In genomic region chr3:160860346-160860745, GRCh38 we compare ENCODE assay signal across 18 cellular contexts.
"Had no signal": no experiment of that assay in that cellular context is flagged by ENCODE, and none has a peak within 500 bp of the region (broad histone marks: within the 10 kb centered on the region; RNA-seq: fewer than 3 reads in every experiment).

No MANE protein-coding gene starts in this region.

- H3K27ac Mint-ChIP-seq: activated CD4-positive, alpha-beta memory T cell treated with anti-CD3 and anti-CD28 coated beads, Interleukin-2, amount 10 ng/mL, durations not matched to agents 7 days and 5 days; activated CD4-positive, alpha-beta T cell treated with anti-CD3 and anti-CD28 coated beads, Interleukin-2, amount 10 ng/mL, durations not matched to agents 24 days and 14 days; activated naive CD4-positive, alpha-beta T cell treated with anti-CD3 and anti-CD28 coated beads for 36 hours; activated naive CD8-positive, alpha-beta T cell treated with anti-CD3 and anti-CD28 coated beads, Interleukin-2, amount 10 ng/mL, durations not matched to agents 7 days and 5 days; activated T-cell treated with anti-CD3 and anti-CD28 coated beads, Interleukin-2, amount 50 U/mL, for 72 hours had no signal

- H3K4me3 Mint-ChIP-seq: activated CD4-positive, alpha-beta memory T cell treated with anti-CD3 and anti-CD28 coated beads, Interleukin-2, amount 10 ng/mL, durations not matched to agents 7 days and 5 days; activated CD4-positive, alpha-beta T cell treated with anti-CD3 and anti-CD28 coated beads, Interleukin-2, amount 10 ng/mL, durations not matched to agents 24 days and 14 days; activated naive CD4-positive, alpha-beta T cell treated with anti-CD3 and anti-CD28 coated beads for 36 hours; activated naive CD8-positive, alpha-beta T cell treated with anti-CD3 and anti-CD28 coated beads, Interleukin-2, amount 10 ng/mL, durations not matched to agents 7 days and 5 days; activated T-cell treated with anti-CD3 and anti-CD28 coated beads, Interleukin-2, amount 50 U/mL, for 72 hours; nephron had no signal

- H3K4me1 Mint-ChIP-seq: activated CD4-positive, alpha-beta memory T cell treated with anti-CD3 and anti-CD28 coated beads, Interleukin-2, amount 10 ng/mL, durations not matched to agents 7 days and 5 days; activated CD4-positive, alpha-beta T cell treated with anti-CD3 and anti-CD28 coated beads, Interleukin-2, amount 10 ng/mL, durations not matched to agents 24 days and 14 days; activated naive CD8-positive, alpha-beta T cell treated with anti-CD3 and anti-CD28 coated beads, Interleukin-2, amount 10 ng/mL, durations not matched to agents 7 days and 5 days had no signal

- H3K9me3 Mint-ChIP-seq: activated CD4-positive, alpha-beta memory T cell treated with anti-CD3 and anti-CD28 coated beads, Interleukin-2, amount 10 ng/mL, durations not matched to agents 7 days and 5 days; activated CD4-positive, alpha-beta T cell treated with anti-CD3 and anti-CD28 coated beads, Interleukin-2, amount 10 ng/mL, durations not matched to agents 24 days and 14 days; activated naive CD4-positive, alpha-beta T cell treated with anti-CD3 and anti-CD28 coated beads for 36 hours; activated naive CD8-positive, alpha-beta T cell treated with anti-CD3 and anti-CD28 coated beads, Interleukin-2, amount 10 ng/mL, durations not matched to agents 7 days and 5 days; activated T-cell treated with anti-CD3 and anti-CD28 coated beads, Interleukin-2, amount 50 U/mL, for 72 hours; nephron had no signal

- H3K36me3 Mint-ChIP-seq: activated naive CD8-positive, alpha-beta T cell treated with anti-CD3 and anti-CD28 coated beads, Interleukin-2, amount 10 ng/mL, durations not matched to agents 7 days and 5 days had no signal

- DNase-seq: activated CD4-positive, alpha-beta memory T cell treated with anti-CD3 and anti-CD28 coated beads, Interleukin-2, amount 10 ng/mL, durations not matched to agents 7 days and 5 days; activated CD4-positive, alpha-beta T cell treated with anti-CD3 and anti-CD28 coated beads, Interleukin-2, amount 10 ng/mL, durations not matched to agents 24 days and 14 days; activated effector memory CD4-positive, alpha-beta T cell treated with Interleukin-2 at 50 U/mL for 16 hours; activated naive CD4-positive, alpha-beta T cell treated with anti-CD3 and anti-CD28 coated beads for 36 hours; activated naive CD8-positive, alpha-beta T cell treated with anti-CD3 and anti-CD28 coated beads, Interleukin-2, amount 10 ng/mL, durations not matched to agents 7 days and 5 days; activated T-cell treated with anti-CD3 and anti-CD28 coated beads, Interleukin-2, amount 50 U/mL, for 72 hours; amniotic stem cell; heart right ventricle; islet precursor cell; left colon; mesenchymal stem cell; right cardiac atrium; stimulated activated CD4-positive, alpha-beta T cell treated with anti-CD3 and anti-CD28 coated beads, Interleukin-12 subunit alpha, Interleukin-12 subunit beta, amount 100 ng/mL, for 4 hours; stimulated activated CD4-positive, alpha-beta T cell treated with anti-CD3 and anti-CD28 coated beads, Interleukin-4, amount 100 ng/mL, for 4 hours; stimulated activated naive CD8-positive, alpha-beta T cell treated with anti-CD3 and anti-CD28 coated beads, Interleukin-15, Interleukin-2, amounts not matched to agents 100 U/mL and 50 U/mL, for 24 hours; substantia nigra; tibial artery had no signal
